Comparison of ENCODE assay signal across 14 cellular contexts in the genomic region with DNA sequence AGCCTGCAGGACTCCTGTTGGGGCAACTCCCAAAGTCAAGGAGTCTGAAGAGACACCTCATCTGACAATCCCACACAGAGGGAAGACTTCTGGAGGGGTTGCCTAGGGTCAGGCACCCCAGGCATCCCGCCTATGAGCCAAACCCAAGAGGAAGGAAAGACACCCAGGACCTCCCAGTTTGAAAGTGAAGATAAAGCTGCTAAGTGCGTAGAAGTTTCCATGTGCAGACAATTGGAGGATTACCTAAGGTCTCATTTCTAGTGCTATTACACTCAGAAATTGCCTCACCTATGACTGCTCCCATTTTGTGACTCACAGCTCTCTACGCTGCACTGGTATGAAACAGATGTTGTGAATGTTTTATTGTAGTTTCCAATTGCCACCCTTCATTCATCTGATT.
DNase-seq lines count a peak whose midpoint lies in the region; ATAC-seq and TF ChIP-seq lines count a peak whose summit lies in the region.
"Had no signal": no experiment of that assay in that cellular context is flagged by ENCODE, and none has a peak within 500 bp of the region (broad histone marks: within the 10 kb centered on the region; RNA-seq: fewer than 3 reads in every experiment).

No MANE protein-coding gene starts in this region.

- 80% methylated on average over 3 of the region's 3 CpGs; no CpG with 5 or more reads in 1 of the 2 donors for WGBS in gastroesophageal sphincter (ENCODE audit: low coverage in 1 of 2), 2 donors

- peak overlapping the region; percentile 58; the same call in 1 of the 2 replicates for H3K27ac ChIP-seq in ACC112 (ENCODE audit: low read depth, low read length)
- no peak overlapping the region for H3K27ac ChIP-seq in HEK293 (ENCODE audit: extremely low read depth, low read depth, low read length)
- H3K27ac ChIP-seq in gastroesophageal sphincter, result peak overlapping the region in 2 of 4 donors; percentile 57 to 60
- H3K27ac ChIP-seq: gastrocnemius medialis had no signal

- no peaks in the 10 kb centered on the region for H3K36me3 ChIP-seq in ACC112 (ENCODE audit: insufficient read depth, low read length)
- no peaks in the 10 kb centered on the region for H3K36me3 ChIP-seq in HEK293 (ENCODE audit: control insufficient read depth in 2 of 2, insufficient read depth in 1 of 2, low read length in 2 of 2)
- H3K36me3 ChIP-seq in gastroesophageal sphincter, result no peaks in the 10 kb centered on the region
- H3K36me3 ChIP-seq: gastrocnemius medialis had no signal

- H3K9me3 ChIP-seq in HEK293 (ENCODE audit: control insufficient read depth, insufficient read depth, low read depth, low read length) (no peaks in the 10 kb centered on the region), gastroesophageal sphincter (no peaks in the 10 kb centered on the region)
- H3K9me3 ChIP-seq: gastrocnemius medialis had no signal

- TF ChIP-seq CTCF in HEK293 (tag by site-specific recombination; IDR thresholded peaks at IDR 0.05) (no peak), gastroesophageal sphincter (IDR thresholded peaks at IDR 0.05) (no peak)

- CTCF ChIA-PET in HEK293 (lab: Yijun Ruan, JAX), result interaction anchor here (1.9 kb wide), 1 partner anchor 10 kb away, joined by 13 read pairs; no protein-coding TSS in a partner anchor

- H3K79me2 ChIP-seq in ACC112 (ENCODE audit: control insufficient read depth, insufficient read depth, low read length, unreplicated experiment), result no peaks in the 10 kb centered on the region

- DNase-seq in amniotic epithelial cell (ENCODE audit: low read depth), result peak; percentile 90
- DNase-seq: activated T-cell treated with anti-CD3 and anti-CD28 coated beads for 4 hours, AML-193, gastrocnemius medialis had no signal

- H3K4me1 ChIP-seq in ACC112 (ENCODE audit: control insufficient read depth, insufficient read depth, low read length, unreplicated experiment), result peaks cover 18% of the 10 kb centered on the region
- H3K4me1 ChIP-seq in HEK293 (ENCODE audit: control insufficient read depth, insufficient read depth, low read length), result 0 out of 2 replicates have a peak, but pooled peaks cover 4% of the 10 kb centered on the region
- peaks cover 0 to 46% (median 15%) of the 10 kb centered on the region in 3 donors for H3K4me1 ChIP-seq in gastroesophageal sphincter
- H3K4me1 ChIP-seq: gastrocnemius medialis had no signal

- H3K4me3 ChIP-seq in ACC112 (ENCODE audit: low read depth, low read length) (no peak overlapping the region), HEK293 (ENCODE audit: low read depth, low read length) (no peak overlapping the region), gastroesophageal sphincter (no peak overlapping the region)
- H3K4me3 ChIP-seq: coronary artery, gastrocnemius medialis, GM23338 had no signal

- POLR2A ChIA-PET in HEK293 (lab: Yijun Ruan, JAX), result no interaction called here

- no peak for TF ChIP-seq EP300 in gastroesophageal sphincter (IDR thresholded peaks at IDR 0.05)

- H2AFZ ChIP-seq in ACC112 (ENCODE audit: low read length, unreplicated experiment), result no peak overlapping the region
- H2AFZ ChIP-seq: GM23338 had no signal

- TF ChIP-seq POLR2A in gastroesophageal sphincter (IDR thresholded peaks at IDR 0.05), result no peak

- H3K27me3 ChIP-seq in ACC112 (ENCODE audit: insufficient read depth, low read length) (no peaks in the 10 kb centered on the region), gastroesophageal sphincter (no peaks in the 10 kb centered on the region)
- H3K27me3 ChIP-seq: gastrocnemius medialis had no signal

- ATAC-seq in gastroesophageal sphincter, result peak; percentile 79
- no peak for ATAC-seq in HG03159 (IDR thresholded peaks at IDR 0.05; ENCODE audit: unreplicated experiment)
- ATAC-seq in HG03342 (IDR thresholded peaks at IDR 0.05; ENCODE audit: unreplicated experiment), result no peak
- ATAC-seq in HG03139 (IDR thresholded peaks at IDR 0.05; ENCODE audit: unreplicated experiment), result no peak
- ATAC-seq in GM19324 (IDR thresholded peaks at IDR 0.05; ENCODE audit: low FRiP score, unreplicated experiment), result no peak
- ATAC-seq: gastrocnemius medialis; GM23338; stimulated activated effector memory CD8-positive, alpha-beta T cell treated with anti-CD3 and anti-CD28 coated beads, Interleukin-12 subunit alpha, Interleukin-12 subunit beta, amount 100 ng/mL, for 72 hours had no signal

TF ChIP-seq in HEK293, 187 proteins besides CTCF, POLR2A, EP300 and RAD21:
- TF ChIP-seq KLF17 (tag by site-specific recombination; IDR thresholded peaks at IDR 0.05), result peak; percentile 78
- TF ChIP-seq ZNF704 (tag by site-specific recombination; IDR thresholded peaks at IDR 0.05), result no peak
- TF ChIP-seq KLF1 (tag by site-specific recombination; IDR thresholded peaks at IDR 0.05), result 0 out of 2 replicates have a peak, but pooled peaks have one; percentile 15
